1 cellular context compared by ENCODE assay signal in genomic region chr19:40596608-40597328, GRCh38.
TF ChIP-seq lines count a peak whose summit lies in the region.

No MANE protein-coding gene starts in this region.

TF ChIP-seq in WTC11, 78 proteins besides CTCF, POLR2A, EP300 and RAD21 (continued from another document):
- peak; percentile 65; the same call in 1 of the 2 replicates for TF ChIP-seq FOXP1 (CRISPR knock-in tag; IDR thresholded peaks at IDR 0.05; ENCODE audit: borderline replicate concordance)
- peak; percentile 82; the same call in 1 of the 2 replicates for TF ChIP-seq SMAD3 (CRISPR knock-in tag; IDR thresholded peaks at IDR 0.05; ENCODE audit: borderline replicate concordance)
- TF ChIP-seq ZNF396 (CRISPR knock-in tag; IDR thresholded peaks at IDR 0.05; ENCODE audit: borderline replicate concordance) = no peak
- 0 out of 2 replicates have a peak, but pooled peaks have one; percentile 62 for TF ChIP-seq ELF4 (CRISPR knock-in tag; IDR thresholded peaks at IDR 0.05; ENCODE audit: low read depth)
- peak; percentile 41; the same call in 1 of the 2 replicates for TF ChIP-seq FOXK1 (CRISPR knock-in tag; IDR thresholded peaks at IDR 0.05)
- TF ChIP-seq MAX (CRISPR knock-in tag; IDR thresholded peaks at IDR 0.05) = peak; percentile 79
